1 cellular context compared by ENCODE assay signal in the genomic region with DNA sequence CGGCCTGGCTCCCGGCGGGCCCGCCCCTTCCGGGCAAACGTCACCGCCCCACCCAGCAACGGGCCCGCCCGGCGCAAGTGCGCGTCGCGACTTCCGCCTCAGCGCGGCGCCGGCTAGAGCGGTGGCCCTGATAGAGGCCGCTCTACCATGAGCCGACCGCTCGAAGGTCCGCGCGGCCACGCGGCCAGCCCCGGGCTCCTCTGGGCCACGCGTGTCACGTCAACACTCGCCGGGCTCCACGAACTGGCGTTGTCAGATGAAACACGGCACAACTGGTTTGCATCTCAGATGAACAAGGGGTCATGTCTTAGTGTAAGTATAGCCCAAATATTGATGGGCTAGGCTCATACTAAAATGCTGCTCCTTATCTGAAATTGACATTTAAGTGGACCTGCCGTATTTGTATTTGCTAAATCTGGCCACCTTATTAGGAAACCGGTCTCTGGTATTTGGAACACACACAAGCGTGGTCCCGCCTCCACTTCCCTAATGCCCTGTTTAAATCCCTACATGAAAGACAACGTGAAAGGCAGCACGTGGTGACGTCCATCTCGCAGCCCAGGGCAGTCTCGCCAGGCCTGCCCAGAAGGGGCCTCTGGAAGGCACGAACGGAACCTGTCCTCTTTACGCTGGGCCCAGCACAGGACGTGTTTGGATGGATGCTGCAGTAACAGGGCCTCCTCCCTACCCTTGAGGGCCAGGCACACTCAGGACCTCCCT.
TF ChIP-seq lines count a peak whose summit lies in the region.

A gene (minus strand): TSS at position 31 of the 720 bp plus-strand sequence.

TF ChIP-seq in WTC11, 78 proteins besides CTCF, POLR2A, EP300 and RAD21 (continued from another document and continues in another):
- TF ChIP-seq, protein P1, sequence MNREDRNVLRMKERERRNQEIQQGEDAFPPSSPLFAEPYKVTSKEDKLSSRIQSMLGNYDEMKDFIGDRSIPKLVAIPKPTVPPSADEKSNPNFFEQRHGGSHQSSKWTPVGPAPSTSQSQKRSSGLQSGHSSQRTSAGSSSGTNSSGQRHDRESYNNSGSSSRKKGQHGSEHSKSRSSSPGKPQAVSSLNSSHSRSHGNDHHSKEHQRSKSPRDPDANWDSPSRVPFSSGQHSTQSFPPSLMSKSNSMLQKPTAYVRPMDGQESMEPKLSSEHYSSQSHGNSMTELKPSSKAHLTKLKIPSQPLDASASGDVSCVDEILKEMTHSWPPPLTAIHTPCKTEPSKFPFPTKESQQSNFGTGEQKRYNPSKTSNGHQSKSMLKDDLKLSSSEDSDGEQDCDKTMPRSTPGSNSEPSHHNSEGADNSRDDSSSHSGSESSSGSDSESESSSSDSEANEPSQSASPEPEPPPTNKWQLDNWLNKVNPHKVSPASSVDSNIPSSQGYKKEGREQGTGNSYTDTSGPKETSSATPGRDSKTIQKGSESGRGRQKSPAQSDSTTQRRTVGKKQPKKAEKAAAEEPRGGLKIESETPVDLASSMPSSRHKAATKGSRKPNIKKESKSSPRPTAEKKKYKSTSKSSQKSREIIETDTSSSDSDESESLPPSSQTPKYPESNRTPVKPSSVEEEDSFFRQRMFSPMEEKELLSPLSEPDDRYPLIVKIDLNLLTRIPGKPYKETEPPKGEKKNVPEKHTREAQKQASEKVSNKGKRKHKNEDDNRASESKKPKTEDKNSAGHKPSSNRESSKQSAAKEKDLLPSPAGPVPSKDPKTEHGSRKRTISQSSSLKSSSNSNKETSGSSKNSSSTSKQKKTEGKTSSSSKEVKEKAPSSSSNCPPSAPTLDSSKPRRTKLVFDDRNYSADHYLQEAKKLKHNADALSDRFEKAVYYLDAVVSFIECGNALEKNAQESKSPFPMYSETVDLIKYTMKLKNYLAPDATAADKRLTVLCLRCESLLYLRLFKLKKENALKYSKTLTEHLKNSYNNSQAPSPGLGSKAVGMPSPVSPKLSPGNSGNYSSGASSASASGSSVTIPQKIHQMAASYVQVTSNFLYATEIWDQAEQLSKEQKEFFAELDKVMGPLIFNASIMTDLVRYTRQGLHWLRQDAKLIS (CRISPR knock-in tag; IDR thresholded peaks at IDR 0.05; ENCODE audit: borderline replicate concordance): no peak
- TF ChIP-seq GTF2I (CRISPR knock-in tag; conservative IDR thresholded peaks at IDR 0.05) (no peak), NR2C2 (CRISPR knock-in tag; IDR thresholded peaks at IDR 0.05) (no peak), JUN (CRISPR knock-in tag; IDR thresholded peaks at IDR 0.05) (no peak; the same call in 1 of the 2 replicates), ELF4 (CRISPR knock-in tag; IDR thresholded peaks at IDR 0.05; ENCODE audit: low read depth) (no peak), SMAD4 (CRISPR knock-in tag; IDR thresholded peaks at IDR 0.05) (no peak), SMAD3 (CRISPR knock-in tag; IDR thresholded peaks at IDR 0.05; ENCODE audit: borderline replicate concordance) (no peak), OVOL2 (CRISPR knock-in tag; IDR thresholded peaks at IDR 0.05; ENCODE audit: borderline replicate concordance) (no peak), KAT7 (CRISPR knock-in tag; IDR thresholded peaks at IDR 0.05; ENCODE audit: borderline replicate concordance) (no peak), RELA (CRISPR knock-in tag; IDR thresholded peaks at IDR 0.05; ENCODE audit: borderline replicate concordance) (no peak), ZNF416 (CRISPR knock-in tag; IDR thresholded peaks at IDR 0.05) (no peak), ZNF263 (CRISPR knock-in tag; IDR thresholded peaks at IDR 0.05; ENCODE audit: low read depth) (no peak), CREB1 (CRISPR knock-in tag; IDR thresholded peaks at IDR 0.05) (no peak), NFATC4 (CRISPR knock-in tag; IDR thresholded peaks at IDR 0.05) (no peak; the same call in 1 of the 2 replicates), MYBL2 (CRISPR knock-in tag; IDR thresholded peaks at IDR 0.05) (0 out of 2 replicates have a peak, but pooled peaks have one; percentile 58), ZBTB21 (CRISPR knock-in tag; IDR thresholded peaks at IDR 0.05; ENCODE audit: borderline replicate concordance) (no peak), GABPB1 (CRISPR knock-in tag; IDR thresholded peaks at IDR 0.05) (peak; percentile 48; the same call in 1 of the 2 replicates)
- TF ChIP-seq, protein P2, sequence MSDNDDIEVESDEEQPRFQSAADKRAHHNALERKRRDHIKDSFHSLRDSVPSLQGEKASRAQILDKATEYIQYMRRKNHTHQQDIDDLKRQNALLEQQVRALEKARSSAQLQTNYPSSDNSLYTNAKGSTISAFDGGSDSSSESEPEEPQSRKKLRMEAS (CRISPR knock-in tag; IDR thresholded peaks at IDR 0.05): peak; percentile 92
- TF ChIP-seq, protein P3, sequence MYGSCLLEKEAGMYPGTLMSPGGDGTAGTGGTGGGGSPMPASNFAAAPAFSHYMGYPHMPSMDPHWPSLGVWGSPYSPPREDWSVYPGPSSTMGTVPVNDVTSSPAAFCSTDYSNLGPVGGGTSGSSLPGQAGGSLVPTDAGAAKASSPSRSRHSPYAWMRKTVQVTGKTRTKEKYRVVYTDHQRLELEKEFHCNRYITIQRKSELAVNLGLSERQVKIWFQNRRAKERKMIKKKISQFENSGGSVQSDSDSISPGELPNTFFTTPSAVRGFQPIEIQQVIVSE (CRISPR knock-in tag; IDR thresholded peaks at IDR 0.05; ENCODE audit: borderline replicate concordance): no peak
- TF ChIP-seq, protein P4, sequence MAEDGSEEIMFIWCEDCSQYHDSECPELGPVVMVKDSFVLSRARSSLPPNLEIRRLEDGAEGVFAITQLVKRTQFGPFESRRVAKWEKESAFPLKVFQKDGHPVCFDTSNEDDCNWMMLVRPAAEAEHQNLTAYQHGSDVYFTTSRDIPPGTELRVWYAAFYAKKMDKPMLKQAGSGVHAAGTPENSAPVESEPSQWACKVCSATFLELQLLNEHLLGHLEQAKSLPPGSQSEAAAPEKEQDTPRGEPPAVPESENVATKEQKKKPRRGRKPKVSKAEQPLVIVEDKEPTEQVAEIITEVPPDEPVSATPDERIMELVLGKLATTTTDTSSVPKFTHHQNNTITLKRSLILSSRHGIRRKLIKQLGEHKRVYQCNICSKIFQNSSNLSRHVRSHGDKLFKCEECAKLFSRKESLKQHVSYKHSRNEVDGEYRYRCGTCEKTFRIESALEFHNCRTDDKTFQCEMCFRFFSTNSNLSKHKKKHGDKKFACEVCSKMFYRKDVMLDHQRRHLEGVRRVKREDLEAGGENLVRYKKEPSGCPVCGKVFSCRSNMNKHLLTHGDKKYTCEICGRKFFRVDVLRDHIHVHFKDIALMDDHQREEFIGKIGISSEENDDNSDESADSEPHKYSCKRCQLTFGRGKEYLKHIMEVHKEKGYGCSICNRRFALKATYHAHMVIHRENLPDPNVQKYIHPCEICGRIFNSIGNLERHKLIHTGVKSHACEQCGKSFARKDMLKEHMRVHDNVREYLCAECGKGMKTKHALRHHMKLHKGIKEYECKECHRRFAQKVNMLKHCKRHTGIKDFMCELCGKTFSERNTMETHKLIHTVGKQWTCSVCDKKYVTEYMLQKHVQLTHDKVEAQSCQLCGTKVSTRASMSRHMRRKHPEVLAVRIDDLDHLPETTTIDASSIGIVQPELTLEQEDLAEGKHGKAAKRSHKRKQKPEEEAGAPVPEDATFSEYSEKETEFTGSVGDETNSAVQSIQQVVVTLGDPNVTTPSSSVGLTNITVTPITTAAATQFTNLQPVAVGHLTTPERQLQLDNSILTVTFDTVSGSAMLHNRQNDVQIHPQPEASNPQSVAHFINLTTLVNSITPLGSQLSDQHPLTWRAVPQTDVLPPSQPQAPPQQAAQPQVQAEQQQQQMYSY (CRISPR knock-in tag; IDR thresholded peaks at IDR 0.05): no peak
- TF ChIP-seq, protein P5, sequence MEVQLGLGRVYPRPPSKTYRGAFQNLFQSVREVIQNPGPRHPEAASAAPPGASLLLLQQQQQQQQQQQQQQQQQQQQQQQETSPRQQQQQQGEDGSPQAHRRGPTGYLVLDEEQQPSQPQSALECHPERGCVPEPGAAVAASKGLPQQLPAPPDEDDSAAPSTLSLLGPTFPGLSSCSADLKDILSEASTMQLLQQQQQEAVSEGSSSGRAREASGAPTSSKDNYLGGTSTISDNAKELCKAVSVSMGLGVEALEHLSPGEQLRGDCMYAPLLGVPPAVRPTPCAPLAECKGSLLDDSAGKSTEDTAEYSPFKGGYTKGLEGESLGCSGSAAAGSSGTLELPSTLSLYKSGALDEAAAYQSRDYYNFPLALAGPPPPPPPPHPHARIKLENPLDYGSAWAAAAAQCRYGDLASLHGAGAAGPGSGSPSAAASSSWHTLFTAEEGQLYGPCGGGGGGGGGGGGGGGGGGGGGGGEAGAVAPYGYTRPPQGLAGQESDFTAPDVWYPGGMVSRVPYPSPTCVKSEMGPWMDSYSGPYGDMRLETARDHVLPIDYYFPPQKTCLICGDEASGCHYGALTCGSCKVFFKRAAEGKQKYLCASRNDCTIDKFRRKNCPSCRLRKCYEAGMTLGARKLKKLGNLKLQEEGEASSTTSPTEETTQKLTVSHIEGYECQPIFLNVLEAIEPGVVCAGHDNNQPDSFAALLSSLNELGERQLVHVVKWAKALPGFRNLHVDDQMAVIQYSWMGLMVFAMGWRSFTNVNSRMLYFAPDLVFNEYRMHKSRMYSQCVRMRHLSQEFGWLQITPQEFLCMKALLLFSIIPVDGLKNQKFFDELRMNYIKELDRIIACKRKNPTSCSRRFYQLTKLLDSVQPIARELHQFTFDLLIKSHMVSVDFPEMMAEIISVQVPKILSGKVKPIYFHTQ (CRISPR knock-in tag; IDR thresholded peaks at IDR 0.05): no peak
- TF ChIP-seq, protein P6, sequence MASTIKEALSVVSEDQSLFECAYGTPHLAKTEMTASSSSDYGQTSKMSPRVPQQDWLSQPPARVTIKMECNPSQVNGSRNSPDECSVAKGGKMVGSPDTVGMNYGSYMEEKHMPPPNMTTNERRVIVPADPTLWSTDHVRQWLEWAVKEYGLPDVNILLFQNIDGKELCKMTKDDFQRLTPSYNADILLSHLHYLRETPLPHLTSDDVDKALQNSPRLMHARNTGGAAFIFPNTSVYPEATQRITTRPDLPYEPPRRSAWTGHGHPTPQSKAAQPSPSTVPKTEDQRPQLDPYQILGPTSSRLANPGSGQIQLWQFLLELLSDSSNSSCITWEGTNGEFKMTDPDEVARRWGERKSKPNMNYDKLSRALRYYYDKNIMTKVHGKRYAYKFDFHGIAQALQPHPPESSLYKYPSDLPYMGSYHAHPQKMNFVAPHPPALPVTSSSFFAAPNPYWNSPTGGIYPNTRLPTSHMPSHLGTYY (CRISPR knock-in tag; IDR thresholded peaks at IDR 0.05): no peak
- TF ChIP-seq, protein P7, sequence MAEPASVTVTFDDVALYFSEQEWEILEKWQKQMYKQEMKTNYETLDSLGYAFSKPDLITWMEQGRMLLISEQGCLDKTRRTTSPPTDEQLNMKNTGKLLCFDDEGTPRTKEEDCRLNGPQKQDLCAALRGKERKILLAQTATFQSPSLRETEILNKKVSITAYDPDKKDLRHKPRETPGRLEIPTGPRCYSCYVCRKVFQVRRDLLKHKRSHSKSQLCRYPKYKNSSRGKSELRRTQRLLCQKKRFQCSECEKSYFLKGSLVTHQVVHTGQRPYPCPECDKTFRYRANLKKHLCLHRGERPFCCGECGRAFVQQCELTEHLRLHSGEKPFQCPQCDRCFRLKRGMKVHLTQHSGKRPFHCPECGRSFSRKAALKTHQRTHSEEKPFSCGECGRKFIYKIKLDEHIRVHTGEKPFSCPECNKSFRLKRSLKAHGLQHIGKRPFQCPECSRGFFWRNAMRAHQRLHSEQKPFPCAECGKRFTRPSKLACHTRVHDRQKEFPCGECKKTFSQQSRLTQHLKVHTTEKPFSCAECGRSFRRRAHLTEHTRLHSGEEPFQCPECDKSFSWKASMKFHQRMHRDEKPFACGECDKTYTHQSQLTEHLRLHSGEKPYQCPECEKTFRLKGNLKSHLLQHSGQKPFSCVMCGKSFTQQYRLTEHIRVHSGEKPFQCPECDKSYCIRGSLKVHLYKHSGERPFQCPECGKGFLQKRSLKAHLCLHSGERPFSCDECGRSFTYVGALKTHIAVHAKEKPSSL (CRISPR knock-in tag; conservative IDR thresholded peaks at IDR 0.05): no peak
- TF ChIP-seq, protein P8, sequence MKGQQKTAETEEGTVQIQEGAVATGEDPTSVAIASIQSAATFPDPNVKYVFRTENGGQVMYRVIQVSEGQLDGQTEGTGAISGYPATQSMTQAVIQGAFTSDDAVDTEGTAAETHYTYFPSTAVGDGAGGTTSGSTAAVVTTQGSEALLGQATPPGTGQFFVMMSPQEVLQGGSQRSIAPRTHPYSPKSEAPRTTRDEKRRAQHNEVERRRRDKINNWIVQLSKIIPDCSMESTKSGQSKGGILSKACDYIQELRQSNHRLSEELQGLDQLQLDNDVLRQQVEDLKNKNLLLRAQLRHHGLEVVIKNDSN (CRISPR knock-in tag; IDR thresholded peaks at IDR 0.05): peak; percentile 74
- TF ChIP-seq, protein P9, sequence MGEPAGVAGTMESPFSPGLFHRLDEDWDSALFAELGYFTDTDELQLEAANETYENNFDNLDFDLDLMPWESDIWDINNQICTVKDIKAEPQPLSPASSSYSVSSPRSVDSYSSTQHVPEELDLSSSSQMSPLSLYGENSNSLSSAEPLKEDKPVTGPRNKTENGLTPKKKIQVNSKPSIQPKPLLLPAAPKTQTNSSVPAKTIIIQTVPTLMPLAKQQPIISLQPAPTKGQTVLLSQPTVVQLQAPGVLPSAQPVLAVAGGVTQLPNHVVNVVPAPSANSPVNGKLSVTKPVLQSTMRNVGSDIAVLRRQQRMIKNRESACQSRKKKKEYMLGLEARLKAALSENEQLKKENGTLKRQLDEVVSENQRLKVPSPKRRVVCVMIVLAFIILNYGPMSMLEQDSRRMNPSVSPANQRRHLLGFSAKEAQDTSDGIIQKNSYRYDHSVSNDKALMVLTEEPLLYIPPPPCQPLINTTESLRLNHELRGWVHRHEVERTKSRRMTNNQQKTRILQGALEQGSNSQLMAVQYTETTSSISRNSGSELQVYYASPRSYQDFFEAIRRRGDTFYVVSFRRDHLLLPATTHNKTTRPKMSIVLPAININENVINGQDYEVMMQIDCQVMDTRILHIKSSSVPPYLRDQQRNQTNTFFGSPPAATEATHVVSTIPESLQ (CRISPR knock-in tag; IDR thresholded peaks at IDR 0.05): no peak
- TF ChIP-seq, protein P10, sequence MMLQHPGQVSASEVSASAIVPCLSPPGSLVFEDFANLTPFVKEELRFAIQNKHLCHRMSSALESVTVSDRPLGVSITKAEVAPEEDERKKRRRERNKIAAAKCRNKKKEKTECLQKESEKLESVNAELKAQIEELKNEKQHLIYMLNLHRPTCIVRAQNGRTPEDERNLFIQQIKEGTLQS (CRISPR knock-in tag; conservative IDR thresholded peaks at IDR 0.05): no peak
- TF ChIP-seq, protein P11, sequence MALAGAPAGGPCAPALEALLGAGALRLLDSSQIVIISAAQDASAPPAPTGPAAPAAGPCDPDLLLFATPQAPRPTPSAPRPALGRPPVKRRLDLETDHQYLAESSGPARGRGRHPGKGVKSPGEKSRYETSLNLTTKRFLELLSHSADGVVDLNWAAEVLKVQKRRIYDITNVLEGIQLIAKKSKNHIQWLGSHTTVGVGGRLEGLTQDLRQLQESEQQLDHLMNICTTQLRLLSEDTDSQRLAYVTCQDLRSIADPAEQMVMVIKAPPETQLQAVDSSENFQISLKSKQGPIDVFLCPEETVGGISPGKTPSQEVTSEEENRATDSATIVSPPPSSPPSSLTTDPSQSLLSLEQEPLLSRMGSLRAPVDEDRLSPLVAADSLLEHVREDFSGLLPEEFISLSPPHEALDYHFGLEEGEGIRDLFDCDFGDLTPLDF (CRISPR knock-in tag; IDR thresholded peaks at IDR 0.05): no peak
- TF ChIP-seq, protein P12, sequence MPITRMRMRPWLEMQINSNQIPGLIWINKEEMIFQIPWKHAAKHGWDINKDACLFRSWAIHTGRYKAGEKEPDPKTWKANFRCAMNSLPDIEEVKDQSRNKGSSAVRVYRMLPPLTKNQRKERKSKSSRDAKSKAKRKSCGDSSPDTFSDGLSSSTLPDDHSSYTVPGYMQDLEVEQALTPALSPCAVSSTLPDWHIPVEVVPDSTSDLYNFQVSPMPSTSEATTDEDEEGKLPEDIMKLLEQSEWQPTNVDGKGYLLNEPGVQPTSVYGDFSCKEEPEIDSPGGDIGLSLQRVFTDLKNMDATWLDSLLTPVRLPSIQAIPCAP (CRISPR knock-in tag; IDR thresholded peaks at IDR 0.05): no peak
